In the genomic region with DNA sequence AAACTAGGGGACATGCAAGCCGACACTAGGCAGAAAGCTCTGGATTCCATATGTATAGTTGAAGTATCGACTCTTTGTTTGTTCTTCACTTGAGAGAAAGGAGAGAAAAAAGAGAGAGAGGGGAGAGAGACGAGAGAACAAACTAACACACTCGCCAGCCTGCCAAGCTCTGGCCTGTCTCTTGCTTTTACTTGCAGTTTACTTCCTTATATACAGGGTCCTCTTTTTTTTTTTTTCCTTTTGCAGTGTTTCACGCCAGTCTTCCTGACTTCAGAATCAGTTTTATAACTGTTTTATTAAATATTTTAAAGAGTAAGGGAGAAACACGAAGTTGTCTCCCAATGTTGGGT, we compare ENCODE assay signal across 9 cellular contexts. TPM values are rescaled to one million over a fixed set of nuclear protein-coding genes. Genes with fewer than 3 reads are reported as not detected.
DNase-seq lines count a peak whose midpoint lies in the region; ATAC-seq, FAIRE-seq and TF ChIP-seq lines count a peak whose summit lies in the region.
"Had no signal": no experiment of that assay in that cellular context is flagged by ENCODE, and none has a peak within 500 bp of the region (broad histone marks: within the 10 kb centered on the region; RNA-seq: fewer than 3 reads in every experiment).

No MANE protein-coding gene starts in this region.

- H3K4me3 ChIP-seq in AG04450 (ENCODE audit: low read depth, low read length) (peak overlapping the region; percentile 46), endothelial cell of umbilical vein (replicated peaks in 1 of 3; ENCODE audit: insufficient read depth in 1 of 3, low read depth in 1 of 3, low read length in 3 of 3) (peak overlapping the region in 1 of 3 experiments; percentile 28)

- H3K36me3 ChIP-seq in endothelial cell of umbilical vein (ENCODE audit: control insufficient read depth in 2 of 2, extremely low read depth in 1 of 2, insufficient read depth in 2 of 2, low read length in 2 of 2), result no peaks in the 10 kb centered on the region

- H2AFZ ChIP-seq in endothelial cell of umbilical vein (ENCODE audit: low read depth, low read length), result no peak overlapping the region

- peak overlapping the region; percentile 61 for H3K4me2 ChIP-seq in endothelial cell of umbilical vein (ENCODE audit: insufficient read depth, low read length)

- H3K9me1 ChIP-seq in endothelial cell of umbilical vein (replicated peaks; ENCODE audit: control insufficient read depth, extremely low read depth, insufficient read depth, low read length), result no peaks in the 10 kb centered on the region

- H3K4me3 Mint-ChIP-seq in nephron, result peak overlapping the region; percentile 14 to 64 (median 34)

- peak overlapping the region; percentile 97 for H3K27ac ChIP-seq in AG04450 (ENCODE audit: low read depth, low read length)
- H3K27ac ChIP-seq in endothelial cell of umbilical vein (ENCODE audit: insufficient read depth, low read depth, low read length), result peak overlapping the region; percentile 95

- POLR2A ChIA-PET in AG04450 (lab: Yijun Ruan, JAX), result interaction anchor here (1.3 kb wide), 1 partner anchor 10 kb away, joined by 3 read pairs; no protein-coding TSS in a partner anchor
- POLR2A ChIA-PET in endothelial cell of umbilical vein (lab: Charles Lee), result no interaction called here
- POLR2A ChIA-PET in GM10248 (lab: Yijun Ruan, JAX), result no interaction called here

- H3K36me3 Mint-ChIP-seq in nephron (ENCODE audit: low read depth), result no peaks in the 10 kb centered on the region

- intact Hi-C loops in endothelial cell of umbilical vein (cut with micrococcal nuclease), result loop anchor here (5.0 to 10.0 kb wide), 3 partner anchors 362 to 719 kb away; no protein-coding TSS in a partner anchor

- DNase-seq in AG04450 (ENCODE audit: low read depth, low spot score) (no peak), NCI-H345 treated with DMSO at 0.1 percent for 48 hours (lab: John Stamatoyannopoulos, UW; ENCODE audit: unreplicated experiment) (peak; percentile 90), endothelial cell of umbilical vein (ENCODE audit: low read depth, low spot score) (no peak), GM10248 (ENCODE audit: extremely low spot score) (no peak)
- DNase-seq: activated gamma-delta T cell treated with Interleukin-2 at 50 U/mL for 16 hours had no signal

- peaks cover 50% of the 10 kb centered on the region for H3K4me1 ChIP-seq in endothelial cell of umbilical vein (ENCODE audit: control insufficient read depth, extremely low read depth, insufficient read depth, low read length)

- peak overlapping the region; percentile 97 to 100 (median 98) for H3K27ac Mint-ChIP-seq in nephron

- no peaks in the 10 kb centered on the region for H4K20me1 ChIP-seq in endothelial cell of umbilical vein (replicated peaks; ENCODE audit: control insufficient read depth, extremely low read depth, insufficient read depth, low read length)

- dilution Hi-C loops in endothelial cell of umbilical vein (cut with MboI; ENCODE audit: extremely low pct_ligation_motif_present, low sequenced_read_pairs), result no loop called here

- H3K79me2 ChIP-seq in endothelial cell of umbilical vein (ENCODE audit: control insufficient read depth, insufficient read depth, low read length), result peaks cover 57% of the 10 kb centered on the region

- no peak for FAIRE-seq in endothelial cell of umbilical vein (lab: Jason Lieb, UNC)

- TF ChIP-seq POLR2A in endothelial cell of umbilical vein (IDR thresholded peaks at IDR 0.05; ENCODE audit: low read depth, low read length), result peak; percentile 1

- H3K9me3 ChIP-seq in AG04450 (ENCODE audit: control insufficient read depth, insufficient read depth, low read length), result no peaks in the 10 kb centered on the region
- H3K9me3 ChIP-seq in endothelial cell of umbilical vein (replicated peaks; ENCODE audit: control insufficient read depth, insufficient read depth, low read length), result no peaks in the 10 kb centered on the region

- no peaks in the 10 kb centered on the region for H3K27me3 ChIP-seq in AG04450 (ENCODE audit: control insufficient read depth, insufficient read depth, low read length)
- no peaks in the 10 kb centered on the region for H3K27me3 ChIP-seq in endothelial cell of umbilical vein (ENCODE audit: control insufficient read depth in 2 of 2, insufficient read depth in 2 of 2, low read length in 2 of 2)

- TF ChIP-seq CTCF in AG04450 (IDR thresholded peaks at IDR 0.05; ENCODE audit: low read depth, low read length) (no peak), endothelial cell of umbilical vein (IDR thresholded peaks at IDR 0.05; ENCODE audit: extremely low read depth in 1 of 2, insufficient read depth in 1 of 2, low read depth in 1 of 2, low read length in 2 of 2) (no peak), nephron (IDR thresholded peaks at IDR 0.05; ENCODE audit: unreplicated experiment in 3 of 3) (no peak), GM10248 (IDR thresholded peaks at IDR 0.05; ENCODE audit: control extremely low read depth, extremely low read depth, low read depth, missing control alignments) (no peak)

- H3K9me3 Mint-ChIP-seq in nephron, result no peaks in the 10 kb centered on the region

- TSS peak; percentile 78 for BruUV-seq in endothelial cell of umbilical vein (replicated peaks; lab: Mats Ljungman, UMichigan)

- peaks cover 92% of the 10 kb centered on the region for H3K4me1 Mint-ChIP-seq in nephron

- ATAC-seq in GM19463 (IDR thresholded peaks at IDR 0.05; ENCODE audit: unreplicated experiment), result no peak
- no peak for ATAC-seq in HG03439 (IDR thresholded peaks at IDR 0.05; ENCODE audit: unreplicated experiment)
- no peak for ATAC-seq in GM18861 (IDR thresholded peaks at IDR 0.05; ENCODE audit: unreplicated experiment)

- CTCF ChIA-PET in AG04450 (lab: Charles Lee) (interaction anchor here (0.5 to 1.0 kb wide), 2 partner anchors 209 to 278 kb away, joined by 3 read pairs; no protein-coding TSS in a partner anchor), endothelial cell of umbilical vein (lab: Charles Lee) (interaction anchor here (0.9 to 3.0 kb wide), 7 partner anchors 30 to 363 kb away, joined by 3 to 14 read pairs (median 3); no protein-coding TSS in a partner anchor), GM10248 (lab: Yijun Ruan, JAX) (no interaction called here)

- H3K27me3 Mint-ChIP-seq in nephron (ENCODE audit: low read depth), result no peaks in the 10 kb centered on the region

- H3K9ac ChIP-seq in endothelial cell of umbilical vein (replicated peaks; ENCODE audit: extremely low read depth, insufficient read depth, low read length), result peak overlapping the region; percentile 81

TF ChIP-seq in endothelial cell of umbilical vein, 7 proteins besides CTCF, POLR2A, EP300 and RAD21:
- TF ChIP-seq POLR2AphosphoS5 (IDR thresholded peaks at IDR 0.05; ENCODE audit: insufficient read depth, low read depth, low read length) (no peak), EZH2 (IDR thresholded peaks at IDR 0.05; ENCODE audit: borderline replicate concordance, low read depth, low read length, severe bottlenecking) (no peak), GATA2 (IDR thresholded peaks at IDR 0.05; ENCODE audit: insufficient read depth, insufficient read length, low read depth, low read length) (no peak), JUN (IDR thresholded peaks at IDR 0.05; ENCODE audit: borderline replicate concordance, insufficient read depth, insufficient read length, low read depth) (no peak), FOS (IDR thresholded peaks at IDR 0.05; ENCODE audit: borderline replicate concordance, insufficient read depth, low read length) (no peak), MAX (IDR thresholded peaks at IDR 0.05; ENCODE audit: insufficient read depth, insufficient read length) (no peak), MYC (IDR thresholded peaks at IDR 0.05; ENCODE audit: low read depth, low read length) (no peak)

RNA-seq across cellular contexts. Expression of gene TEAD1, which starts 19.9 kb away (rescaled TPM):
- polyA plus RNA-seq in AG04450 (2011; rRNA removed) (100 and 113 TPM in 2 replicates), endothelial cell of umbilical vein (13.0 and 15.3 TPM in 2 replicates)
- polyA minus RNA-seq in AG04450 (2011; rRNA and poly(A)+ RNA removed), result 167 and 198 TPM in 2 replicates
- 43.2 and 49.0 TPM in 2 replicates for total RNA-seq in endothelial cell of umbilical vein
- 9.8 TPM in 2 replicates for polyA plus RNA-seq in endothelial cell of umbilical vein (2011; cell fraction: cytosol; rRNA removed)
- 75.2 and 76.2 TPM in 2 replicates for polyA plus RNA-seq in endothelial cell of umbilical vein (2011; cell fraction: nucleus; rRNA removed)
- 27.8 and 30.7 TPM in 2 replicates for polyA plus RNA-seq in endothelial cell of umbilical vein (2012)
- polyA minus RNA-seq in endothelial cell of umbilical vein, result 58.5 and 59.1 TPM in 2 replicates
- 135 TPM for polyA minus RNA-seq in endothelial cell of umbilical vein (2011; cell fraction: cytosol; rRNA and poly(A)+ RNA removed)
- 99.0 and 123 TPM in 2 replicates for polyA minus RNA-seq in endothelial cell of umbilical vein (2011; cell fraction: nucleus; rRNA and poly(A)+ RNA removed)
